ENCODE assay signal across 18 cellular contexts in genomic region chr2:102717308-102718018, GRCh38. TPM values are rescaled to one million over a fixed set of nuclear protein-coding genes. Genes with fewer than 3 reads are reported as not detected.
DNase-seq lines count a peak whose midpoint lies in the region; TF ChIP-seq lines count a peak whose summit lies in the region.
"Had no signal": no experiment of that assay in that cellular context is flagged by ENCODE, and none has a peak within 500 bp of the region (broad histone marks: within the 10 kb centered on the region; RNA-seq: fewer than 3 reads in every experiment).

No MANE protein-coding gene starts in this region.

- peak overlapping the region; percentile 8; the same call in 1 of the 2 replicates for H3K27ac ChIP-seq in PC-9
- H3K27ac ChIP-seq: hepatocyte, spleen had no signal

- no peaks in the 10 kb centered on the region for H4K20me1 ChIP-seq in PC-9 (ENCODE audit: insufficient read depth)

- H3K9me3 ChIP-seq in PC-9 (ENCODE audit: insufficient read depth, low read depth), result no peaks in the 10 kb centered on the region
- H3K9me3 ChIP-seq in BE2C, result no peaks in the 10 kb centered on the region
- H3K9me3 ChIP-seq: Caco-2, spleen had no signal

- H3F3A ChIP-seq in PC-9 (ENCODE audit: insufficient read depth, low read depth), result 0 out of 2 replicates have a peak, but pooled peaks cover 4% of the 10 kb centered on the region

- intact Hi-C loops in PC-9 (cut with micrococcal nuclease; ENCODE audit: unreplicated experiment), result no loop called here

- H3K36me3 ChIP-seq in PC-9 (ENCODE audit: low read depth) (peaks cover 8% of the 10 kb centered on the region), BE2C (no peaks in the 10 kb centered on the region; the same call in 1 of the 2 replicates)

- H3K4me2 ChIP-seq in PC-9, result no peak overlapping the region
- H3K4me2 ChIP-seq: hepatocyte had no signal

- TF ChIP-seq CTCF in PC-9 (conservative IDR thresholded peaks at IDR 0.05), result no peak
- no peak for TF ChIP-seq CTCF in BE2C (IDR thresholded peaks at IDR 0.05; ENCODE audit: low read depth, low read length)

- no TSS peak for BruUV-seq in PC-9 (replicated peaks; lab: Mats Ljungman, UMichigan)

- H3K79me2 ChIP-seq in PC-9 (ENCODE audit: low read depth), result no peaks in the 10 kb centered on the region
- H3K79me2 ChIP-seq: hepatocyte had no signal

- no peak overlapping the region for H2AFZ ChIP-seq in PC-9
- H2AFZ ChIP-seq: hepatocyte had no signal

- CTCF ChIA-PET in PC-9 (lab: Charles Lee), result interaction anchor here (0.5 kb wide), 1 partner anchor 651 kb away, joined by 3 read pairs; no protein-coding TSS in a partner anchor

- DNase-seq in EL (peak; percentile 15), PC-9 (peak in 1 of 2 experiments; percentile 33), fibroblast of peridontal ligament (ENCODE audit: extremely low read depth) (peak; percentile 77), skeletal muscle cell (ENCODE audit: low read depth) (peak; percentile 40), NCI-H774 (lab: John Stamatoyannopoulos, UW) (no peak), BE2C (no peak), GM19240 (ENCODE audit: insufficient read length, low spot score) (no peak)
- DNase-seq: activated CD4-positive, alpha-beta T cell treated with anti-CD3 and anti-CD28 coated beads, Interleukin-2, amount 50 U/mL, for 1 hour; activated naive CD8-positive, alpha-beta T cell treated with anti-CD3 and anti-CD28 coated beads, Interleukin-2, amount 10 ng/mL, durations not matched to agents 7 days and 5 days; activated T-cell treated with anti-CD3 and anti-CD28 coated beads, Interleukin-2, amount 50 U/mL, for 1 hour; Caco-2; kidney glomerular epithelial cell; MV-4-11; occipital lobe; SHP77 treated with DMSO at 0.1 percent for 48 hours; spleen; stimulated activated naive CD8-positive, alpha-beta T cell treated with anti-CD3 and anti-CD28 coated beads, Interleukin-15, Interleukin-2, amounts not matched to agents 100 U/mL and 50 U/mL, for 24 hours had no signal

- H3K27me3 ChIP-seq in PC-9 (ENCODE audit: insufficient read depth, low read depth) (no peaks in the 10 kb centered on the region), BE2C (no peaks in the 10 kb centered on the region)
- H3K27me3 ChIP-seq: hepatocyte, spleen had no signal

- H3K4me3 ChIP-seq in PC-9 (no peak overlapping the region), skeletal muscle cell (ENCODE audit: low read depth, low read length) (no peak overlapping the region), BE2C (ENCODE audit: low read depth, low read length) (no peak overlapping the region)
- H3K4me3 ChIP-seq: hepatocyte, spleen had no signal

- no peaks in the 10 kb centered on the region for H3K9me2 ChIP-seq in PC-9 (ENCODE audit: insufficient read depth)

- POLR2A ChIA-PET in PC-9 (lab: Charles Lee; ENCODE audit: unreplicated experiment), result interaction anchor here (0.6 to 0.7 kb wide), 3 partner anchors 19 to 876 kb away, joined by 3 read pairs; a partner anchor contains a TSS

- H3K4me1 ChIP-seq in PC-9 (replicated peaks; ENCODE audit: insufficient read depth), result 0 out of 2 replicates have a peak, but pooled peaks cover 9% of the 10 kb centered on the region
- no peaks in the 10 kb centered on the region for H3K4me1 ChIP-seq in BE2C
- H3K4me1 ChIP-seq: Caco-2, spleen had no signal

RNA-seq across cellular contexts. Expression of gene TMEM182, which starts 44.4 kb away (rescaled TPM):
- total RNA-seq in PC-9 (2021), result 12.9 and 13.7 TPM in 2 replicates
- polyA plus RNA-seq in BE2C (2012; ENCODE audit: insufficient read depth, insufficient read length, low read depth), result 0.82 TPM

Comparison
In these comparisons a context has a peak if more than half of its experiments do, and no peak if none do; other contexts are left out.
1. DNase-seq: peak in EL (single experiment), fibroblast of peridontal ligament (single experiment) and skeletal muscle cell (single experiment); none in NCI-H774 (single experiment), BE2C (single experiment) and GM19240 (single experiment).